In the genomic region with DNA sequence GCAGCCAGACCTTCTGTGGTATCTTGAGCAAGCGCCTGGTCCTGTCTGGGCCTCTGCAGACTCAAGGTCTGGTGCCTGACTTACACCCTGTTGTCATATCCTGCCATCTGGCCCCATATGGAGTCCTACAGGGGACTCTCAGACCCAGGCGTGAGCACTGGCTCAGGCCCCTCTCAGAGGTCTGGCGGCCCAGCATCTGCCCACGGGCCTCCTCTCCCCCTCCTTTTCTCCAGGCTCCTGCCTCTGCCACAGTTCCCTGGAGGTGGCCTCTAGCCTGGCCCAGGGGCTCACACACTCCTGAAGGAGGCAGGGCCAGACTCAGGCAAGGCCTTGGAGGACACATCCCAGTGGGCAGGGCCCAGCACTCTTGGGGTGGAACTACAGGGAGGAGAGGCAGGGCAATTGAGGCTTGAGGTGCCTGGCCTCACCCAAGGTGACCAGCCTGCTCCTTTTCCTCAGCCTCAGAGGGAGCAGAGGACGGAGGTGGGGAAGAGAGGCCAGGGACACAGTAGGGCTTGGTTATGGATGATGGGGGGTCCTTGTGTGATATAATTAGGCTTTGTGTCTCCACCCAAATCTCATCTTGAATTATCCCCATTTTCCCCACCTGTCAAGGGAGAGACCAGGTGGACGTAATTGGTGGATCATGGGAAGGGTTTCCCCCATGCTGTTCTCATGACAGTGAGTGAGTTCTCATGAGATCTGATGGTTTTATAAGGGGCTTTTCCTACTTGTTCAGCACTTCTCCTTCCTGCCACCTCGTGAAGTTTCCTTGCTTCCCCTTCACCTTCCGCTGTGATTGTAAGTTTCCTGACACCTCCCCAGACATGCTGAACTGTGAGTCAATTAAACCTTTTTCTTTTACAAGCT, we compare ENCODE assay signal across 8 cellular contexts.
DNase-seq lines count a peak whose midpoint lies in the region; ATAC-seq, FAIRE-seq and TF ChIP-seq lines count a peak whose summit lies in the region.
"Not testable (repeated sequence)": the region's sequence is repeated elsewhere in the genome, so short reads cannot be mapped to it uniquely, and the experiment has no call there.

No MANE protein-coding gene starts in this region.

- peak overlapping the region; percentile 32 for H3K27ac Mint-ChIP-seq in T-helper 17 cell

- not testable (repeated sequence) for H3K27me3 Mint-ChIP-seq in T-helper 17 cell

- not testable (repeated sequence) for H3K9ac ChIP-seq in GM12878 (ENCODE audit: control insufficient read depth, insufficient read depth, low read length); mesendoderm (ENCODE audit: low read length)

- intact Hi-C loops in GM12878 (cut with micrococcal nuclease; ENCODE audit: unreplicated experiment); right cardiac atrium (cut with DNase I); sciatic nerve (cut with DNase I); aorta (cut with DNase I): not testable (repeated sequence)

- DNase-seq in DMS 273 treated with DMSO at 0.1 percent for 48 hours (lab: John Stamatoyannopoulos, UW) (peak; percentile 23), NCI-H2171 treated with DMSO at 0.1 percent for 48 hours (lab: John Stamatoyannopoulos, UW) (peak; percentile 38), mesendoderm (peak; percentile 61), aorta (peak in 1 of 2 donors; percentile 10)
- DNase-seq in T-helper 17 cell; GM12878 (ENCODE audit: low read depth, low spot score); right cardiac atrium; sciatic nerve (ENCODE audit: low spot score): not testable (repeated sequence)

- ATAC-seq in T-helper 17 cell: not testable (repeated sequence)
- ATAC-seq in GM12878 (peak; percentile 56), right cardiac atrium (peak; percentile 31 to 55), sciatic nerve (peak; percentile 17), aorta (ENCODE audit: low FRiP score) (peak; percentile 57)

- not testable (repeated sequence) for H3K27ac ChIP-seq in GM12878 (ENCODE audit: control insufficient read depth, insufficient read depth); right cardiac atrium (ENCODE audit: low read length); mesendoderm (ENCODE audit: low read depth, low read length); aorta (ENCODE audit: low read depth in 1 of 2, low read length in 2 of 2)

- H3K79me2 ChIP-seq in GM12878 (ENCODE audit: control insufficient read depth, insufficient read depth, low read length); mesendoderm (ENCODE audit: control insufficient read depth, insufficient read depth, low read length): not testable (repeated sequence)

- CTCF ChIA-PET in GM12878 (lab: Yijun Ruan, JAX): not testable (repeated sequence)

- not testable (repeated sequence) for H2BK120ac ChIP-seq in mesendoderm (ENCODE audit: low read depth, low read length)

- RAD21 ChIA-PET in GM12878 (lab: Charles Lee; ENCODE audit: unreplicated experiment): not testable (repeated sequence)

- H3K18ac ChIP-seq in mesendoderm (ENCODE audit: low read length): not testable (repeated sequence)

- H3K4me3 Mint-ChIP-seq in T-helper 17 cell: not testable (repeated sequence)

- not testable (repeated sequence) for H3K4me3 ChIP-seq in GM12878; right cardiac atrium (ENCODE audit: low read length); mesendoderm (ENCODE audit: low read length); aorta (ENCODE audit: low read length in 2 of 2)

- H3K4me1 Mint-ChIP-seq in T-helper 17 cell: not testable (repeated sequence)

- TF ChIP-seq CTCF in GM12878 (IDR thresholded peaks at IDR 0.05 in 2 of 3, conservative IDR thresholded peaks at IDR 0.05 in 1 of 3; ENCODE audit: control insufficient read depth in 2 of 3, extremely low read depth in 1 of 3, insufficient read depth in 1 of 3, low read depth in 3 of 3, low read length in 3 of 3): not testable (repeated sequence)

- H3K4ac ChIP-seq in mesendoderm (ENCODE audit: low read depth, low read length): not testable (repeated sequence)

- SMC1A ChIA-PET in GM12878 (lab: Charles Lee; ENCODE audit: uncharacterized antibody, unreplicated experiment): not testable (repeated sequence)

- not testable (repeated sequence) for TF ChIP-seq POLR2A in GM12878 (IDR thresholded peaks at IDR 0.05; ENCODE audit: low read depth, low read length)

- not testable (repeated sequence) for TF ChIP-seq RAD21 in GM12878 (IDR thresholded peaks at IDR 0.05; ENCODE audit: insufficient read depth, low read depth, low read length)

- H3K23ac ChIP-seq in mesendoderm (ENCODE audit: low read length): not testable (repeated sequence)

- not testable (repeated sequence) for H3K4me1 ChIP-seq in GM12878 (ENCODE audit: control insufficient read depth, insufficient read depth, low read length); right cardiac atrium (ENCODE audit: control insufficient read depth, insufficient read depth, low read length); mesendoderm (ENCODE audit: control insufficient read depth, low read depth, low read length); aorta (ENCODE audit: control insufficient read depth in 1 of 2, insufficient read depth in 2 of 2, low read length in 2 of 2)

- not testable (repeated sequence) for H3K27me3 ChIP-seq in GM12878 (replicated peaks in 1 of 2; ENCODE audit: control insufficient read depth in 2 of 2, insufficient read depth in 2 of 2, low read length in 1 of 2); right cardiac atrium (ENCODE audit: control insufficient read depth, insufficient read depth); mesendoderm (ENCODE audit: insufficient read depth, low read length, poor library complexity); aorta (ENCODE audit: control insufficient read depth in 1 of 2, insufficient read depth in 2 of 2, low read length in 1 of 2)

- H3K36me3 ChIP-seq in GM12878 (ENCODE audit: control insufficient read depth in 2 of 2, insufficient read depth in 2 of 2, low read length in 1 of 2); mesendoderm (ENCODE audit: control insufficient read depth, insufficient read depth, low read length); aorta (ENCODE audit: control insufficient read depth in 1 of 2, insufficient read depth in 2 of 2, low read length in 1 of 2): not testable (repeated sequence)

- FAIRE-seq in GM12878 (lab: Jason Lieb, UNC): not testable (repeated sequence)

- H2AK5ac ChIP-seq in mesendoderm (ENCODE audit: low read length): not testable (repeated sequence)

- H3K56ac ChIP-seq in mesendoderm (ENCODE audit: low read length): not testable (repeated sequence)

- H4K5ac ChIP-seq in mesendoderm (ENCODE audit: low read length): not testable (repeated sequence)

- not testable (repeated sequence) for H2AFZ ChIP-seq in GM12878 (ENCODE audit: control insufficient read depth, low read depth, low read length)

- not testable (repeated sequence) for H2BK15ac ChIP-seq in mesendoderm (replicated peaks; ENCODE audit: low read depth)

- H2BK5ac ChIP-seq in mesendoderm (ENCODE audit: low read length): not testable (repeated sequence)

- H3K36me3 Mint-ChIP-seq in T-helper 17 cell (ENCODE audit: low read depth): not testable (repeated sequence)

- H3K9me3 ChIP-seq in T-helper 17 cell (ENCODE audit: control insufficient read depth, low read length, poor library complexity, severe bottlenecking); GM12878 (replicated peaks; ENCODE audit: control insufficient read depth, insufficient read depth, low read length); right cardiac atrium (ENCODE audit: control insufficient read depth, low read length); aorta (ENCODE audit: control insufficient read depth, low read length): not testable (repeated sequence)

- H3K79me1 ChIP-seq in mesendoderm (ENCODE audit: low read length): not testable (repeated sequence)

- POLR2A ChIA-PET in GM12878 (lab: Charles Lee): not testable (repeated sequence)

- not testable (repeated sequence) for H3K4me2 ChIP-seq in GM12878 (ENCODE audit: control insufficient read depth, insufficient read depth); mesendoderm (ENCODE audit: low read length)

- H4K8ac ChIP-seq in mesendoderm (ENCODE audit: low read depth, low read length): not testable (repeated sequence)

- H4K20me1 ChIP-seq in GM12878 (ENCODE audit: control insufficient read depth, insufficient read depth): not testable (repeated sequence)

- in situ Hi-C loops in GM12878 (cut with MboI): not testable (repeated sequence)

- 58% methylated on average over 7 of the region's 8 CpGs for WGBS in GM12878 (ENCODE audit: insufficient coverage, insufficient replicate concordance, low lambda C conversion rate, missing lambda C conversion rate)
- WGBS in right cardiac atrium: 84% methylated on average over 8 of the region's 8 CpGs
- no CpG with 5 or more reads among the region's 8 CpGs for WGBS in mesendoderm (ENCODE audit: extremely low coverage, insufficient coverage, low lambda C conversion rate)
- 83 to 95% methylated on average over 8 of the region's 8 CpGs for WGBS in aorta, 2 donors

- BruUV-seq in GM12878 (replicated peaks; lab: Mats Ljungman, UMichigan): not testable (repeated sequence)

- TF ChIP-seq EP300 in GM12878 (IDR thresholded peaks at IDR 0.05; ENCODE audit: borderline replicate concordance in 1 of 2, control insufficient read depth in 1 of 2, low read depth in 2 of 2, low read length in 2 of 2): not testable (repeated sequence)
